Comparison of ENCODE assay signal across 23 cellular contexts in genomic region chr16:53769185-53769584, GRCh38.
DNase-seq lines count a peak whose midpoint lies in the region; ATAC-seq and TF ChIP-seq lines count a peak whose summit lies in the region.
"Had no signal": no experiment of that assay in that cellular context is flagged by ENCODE, and none has a peak within 500 bp of the region (broad histone marks: within the 10 kb centered on the region; RNA-seq: fewer than 3 reads in every experiment).

No MANE protein-coding gene starts in this region.

- in situ Hi-C loops in Panc1 (cut with HindIII; ENCODE audit: low pct_unique_long_range_greater_than_20kb, low sequenced_read_pairs): no loop called here

- ATAC-seq in Panc1: no peak
- no peak for ATAC-seq in left ventricle myocardium superior
- ATAC-seq in naive thymus-derived CD8-positive, alpha-beta T cell: no peak

- TF ChIP-seq CTCF in Panc1 (IDR thresholded peaks at IDR 0.05) (no peak), esophagus squamous epithelium (IDR thresholded peaks at IDR 0.05) (no peak), osteocyte (IDR thresholded peaks at IDR 0.05) (no peak), sigmoid colon (IDR thresholded peaks at IDR 0.05) (no peak)

- peaks cover 17% of the 10 kb centered on the region for H3K4me1 Mint-ChIP-seq in osteocyte (ENCODE audit: unreplicated experiment)
- H3K4me1 Mint-ChIP-seq in naive thymus-derived CD8-positive, alpha-beta T cell: peaks cover 11 to 29% (median 21%) of the 10 kb centered on the region in 4 donors

- WGBS in esophagus squamous epithelium, 2 donors: 80 to 86% methylated on average over 4 of the region's 4 CpGs
- WGBS in sigmoid colon, 2 donors: 88 to 90% methylated on average over 4 of the region's 4 CpGs

- CTCF ChIA-PET in Panc1 (lab: Charles Lee): interaction anchor here (0.8 kb wide), 1 partner anchor 25 kb away, joined by 4 read pairs; no protein-coding TSS in a partner anchor

- no peak overlapping the region for H2AFZ ChIP-seq in ACC112 (ENCODE audit: low read length, unreplicated experiment)

- POLR2A ChIA-PET in Panc1 (lab: Charles Lee): no interaction called here
- POLR2A ChIA-PET in naive thymus-derived CD8-positive, alpha-beta T cell (lab: Charles Lee): no interaction called here

- H3K27me3 ChIP-seq in ACC112 (ENCODE audit: insufficient read depth, low read length) (no peaks in the 10 kb centered on the region), Panc1 (ENCODE audit: control insufficient read depth, insufficient read depth, low read length) (no peaks in the 10 kb centered on the region), esophagus squamous epithelium (no peaks in the 10 kb centered on the region), sigmoid colon (no peaks in the 10 kb centered on the region)
- H3K27me3 ChIP-seq: adrenal gland; BLaER1 treated with 17β-estradiol and CSF1 and Interleukin-3, amounts not matched to agents 10 nM and 100 nM; tibial artery had no signal

- no peak for TF ChIP-seq POLR2A in esophagus squamous epithelium (IDR thresholded peaks at IDR 0.05)
- no peak for TF ChIP-seq POLR2A in sigmoid colon (IDR thresholded peaks at IDR 0.05)

- no peaks in the 10 kb centered on the region for H3K27me3 Mint-ChIP-seq in osteocyte (ENCODE audit: unreplicated experiment)
- H3K27me3 Mint-ChIP-seq in naive thymus-derived CD8-positive, alpha-beta T cell: no peaks in the 10 kb centered on the region
- H3K27me3 Mint-ChIP-seq: activated CD4-positive, alpha-beta T cell treated with anti-CD3 and anti-CD28 coated beads, Interleukin-2, amount 10 ng/mL, durations not matched to agents 7 days and 5 days; stimulated activated naive CD8-positive, alpha-beta T cell treated with anti-CD3 and anti-CD28 coated beads, Interleukin-15, Interleukin-2, amounts not matched to agents 100 ng/mL and 50 ng/mL, for 24 hours had no signal

- H3K4me1 ChIP-seq in ACC112 (ENCODE audit: control insufficient read depth, insufficient read depth, low read length, unreplicated experiment): peaks cover 76% of the 10 kb centered on the region
- peaks cover 53% of the 10 kb centered on the region for H3K4me1 ChIP-seq in Panc1 (ENCODE audit: control insufficient read depth, insufficient read depth, low read length)
- H3K4me1 ChIP-seq in esophagus squamous epithelium: peaks cover 11 to 71% (median 27%) of the 10 kb centered on the region in 3 donors
- peaks cover 0 to 58% (median 39%) of the 10 kb centered on the region in 4 donors for H3K4me1 ChIP-seq in sigmoid colon
- H3K4me1 ChIP-seq: prostate gland had no signal

- H3K36me3 ChIP-seq in ACC112 (ENCODE audit: insufficient read depth, low read length) (no peaks in the 10 kb centered on the region), Panc1 (ENCODE audit: control insufficient read depth, insufficient read depth, low read length) (no peaks in the 10 kb centered on the region), esophagus squamous epithelium (no peaks in the 10 kb centered on the region), sigmoid colon (no peaks in the 10 kb centered on the region)
- H3K36me3 ChIP-seq: adrenal gland, prostate gland, tibial artery had no signal

- BruUV-seq in Panc1 (replicated peaks; lab: Mats Ljungman, UMichigan): no TSS peak

- H3K9me3 ChIP-seq in Panc1 (ENCODE audit: control insufficient read depth, insufficient read depth, low read depth, low read length): no peaks in the 10 kb centered on the region
- no peaks in the 10 kb centered on the region for H3K9me3 ChIP-seq in esophagus squamous epithelium
- H3K9me3 ChIP-seq in sigmoid colon: no peaks in the 10 kb centered on the region
- H3K9me3 ChIP-seq: adrenal gland; BLaER1 treated with 17β-estradiol and CSF1 and Interleukin-3, amounts not matched to agents 10 nM and 100 nM; prostate gland; tibial artery had no signal

- H3K27ac ChIP-seq in ACC112 (ENCODE audit: low read depth, low read length) (peak overlapping the region; percentile 97), Panc1 (ENCODE audit: low read length) (peak overlapping the region; percentile 89), esophagus squamous epithelium (peak overlapping the region in 3 of 4 donors; percentile 0 to 53 (median 29)), sigmoid colon (no peak overlapping the region)
- H3K27ac ChIP-seq: BLaER1 treated with 17β-estradiol and CSF1 and Interleukin-3, amounts not matched to agents 10 nM and 100 nM; prostate gland had no signal

- TF ChIP-seq EP300 in sigmoid colon (IDR thresholded peaks at IDR 0.05): no peak

- H3K4me3 ChIP-seq in ACC112 (ENCODE audit: low read depth, low read length) (peak overlapping the region; percentile 25; the same call in 1 of the 2 replicates), Panc1 (ENCODE audit: low read depth in 2 of 2, low read length in 2 of 2) (no peak overlapping the region), esophagus squamous epithelium (no peak overlapping the region), sigmoid colon (no peak overlapping the region)
- H3K4me3 ChIP-seq: adrenal gland; BLaER1 treated with 17β-estradiol and CSF1 and Interleukin-3, amounts not matched to agents 10 nM and 100 nM; prostate gland; tibial artery had no signal

- H3K79me2 ChIP-seq in ACC112 (ENCODE audit: control insufficient read depth, insufficient read depth, low read length, unreplicated experiment): peaks cover 61% of the 10 kb centered on the region

- no peak overlapping the region for H3K4me3 Mint-ChIP-seq in osteocyte (ENCODE audit: unreplicated experiment)
- no peak overlapping the region for H3K4me3 Mint-ChIP-seq in naive thymus-derived CD8-positive, alpha-beta T cell
- H3K4me3 Mint-ChIP-seq: activated CD4-positive, alpha-beta T cell treated with anti-CD3 and anti-CD28 coated beads, Interleukin-2, amount 10 ng/mL, durations not matched to agents 7 days and 5 days; brain; stimulated activated naive CD8-positive, alpha-beta T cell treated with anti-CD3 and anti-CD28 coated beads, Interleukin-15, Interleukin-2, amounts not matched to agents 100 ng/mL and 50 ng/mL, for 24 hours had no signal

- DNase-seq in Panc1 (ENCODE audit: low read depth, low spot score) (no peak), esophagus squamous epithelium (lab: John Stamatoyannopoulos, UW) (no peak), osteocyte (ENCODE audit: extremely low spot score, unreplicated experiment) (no peak), left ventricle myocardium superior (no peak), epidermal melanocyte (ENCODE audit: insufficient read length, low spot score) (no peak), sigmoid colon (no peak)
- no peak for DNase-seq in naive thymus-derived CD8-positive, alpha-beta T cell
- DNase-seq: activated CD4-positive, alpha-beta T cell treated with anti-CD3 and anti-CD28 coated beads, Interleukin-2, amount 10 ng/mL, durations not matched to agents 7 days and 5 days; activated T-cell treated with anti-CD3 and anti-CD28 coated beads, Interleukin-2, amount 50 U/mL, for 48 hours; adrenal gland; COR-L47; DMS79; GF-D8; NCI-H146; NCI-H510A; Right ventricle myocardium superior; T-helper 9 cell; tibial artery had no signal

- intact Hi-C loops in Panc1 (cut with micrococcal nuclease; ENCODE audit: unreplicated experiment): no loop called here
- intact Hi-C loops in esophagus squamous epithelium (cut with DNase I): no loop called here
- intact Hi-C loops in left ventricle myocardium superior (cut with micrococcal nuclease): no loop called here
- intact Hi-C loops in sigmoid colon (cut with DNase I): no loop called here

- peak overlapping the region; percentile 94 for H3K27ac Mint-ChIP-seq in osteocyte (ENCODE audit: unreplicated experiment)
- H3K27ac Mint-ChIP-seq in naive thymus-derived CD8-positive, alpha-beta T cell: peak overlapping the region in 1 of 10 donors; percentile 51
- H3K27ac Mint-ChIP-seq: activated CD4-positive, alpha-beta T cell treated with anti-CD3 and anti-CD28 coated beads, Interleukin-2, amount 10 ng/mL, durations not matched to agents 7 days and 5 days; brain; stimulated activated naive CD8-positive, alpha-beta T cell treated with anti-CD3 and anti-CD28 coated beads, Interleukin-15, Interleukin-2, amounts not matched to agents 100 ng/mL and 50 ng/mL, for 24 hours had no signal

- no peaks in the 10 kb centered on the region for H3K36me3 Mint-ChIP-seq in osteocyte (ENCODE audit: unreplicated experiment)
- H3K36me3 Mint-ChIP-seq in naive thymus-derived CD8-positive, alpha-beta T cell: no peaks in the 10 kb centered on the region

- no peaks in the 10 kb centered on the region for H3K9me3 Mint-ChIP-seq in osteocyte (ENCODE audit: unreplicated experiment)
- no peaks in the 10 kb centered on the region for H3K9me3 Mint-ChIP-seq in naive thymus-derived CD8-positive, alpha-beta T cell
- H3K9me3 Mint-ChIP-seq: activated CD4-positive, alpha-beta T cell treated with anti-CD3 and anti-CD28 coated beads, Interleukin-2, amount 10 ng/mL, durations not matched to agents 7 days and 5 days; brain; stimulated activated naive CD8-positive, alpha-beta T cell treated with anti-CD3 and anti-CD28 coated beads, Interleukin-15, Interleukin-2, amounts not matched to agents 100 ng/mL and 50 ng/mL, for 24 hours had no signal

Comparison
In these comparisons a context has a peak if more than half of its experiments do, and no peak if none do; other contexts are left out.
1. H3K27ac ChIP-seq: peak in ACC112 (single experiment), Panc1 (single experiment) and esophagus squamous epithelium (3 of 4); none in sigmoid colon (0 of 4).